20 cellular contexts compared by ENCODE assay signal in the genomic region with DNA sequence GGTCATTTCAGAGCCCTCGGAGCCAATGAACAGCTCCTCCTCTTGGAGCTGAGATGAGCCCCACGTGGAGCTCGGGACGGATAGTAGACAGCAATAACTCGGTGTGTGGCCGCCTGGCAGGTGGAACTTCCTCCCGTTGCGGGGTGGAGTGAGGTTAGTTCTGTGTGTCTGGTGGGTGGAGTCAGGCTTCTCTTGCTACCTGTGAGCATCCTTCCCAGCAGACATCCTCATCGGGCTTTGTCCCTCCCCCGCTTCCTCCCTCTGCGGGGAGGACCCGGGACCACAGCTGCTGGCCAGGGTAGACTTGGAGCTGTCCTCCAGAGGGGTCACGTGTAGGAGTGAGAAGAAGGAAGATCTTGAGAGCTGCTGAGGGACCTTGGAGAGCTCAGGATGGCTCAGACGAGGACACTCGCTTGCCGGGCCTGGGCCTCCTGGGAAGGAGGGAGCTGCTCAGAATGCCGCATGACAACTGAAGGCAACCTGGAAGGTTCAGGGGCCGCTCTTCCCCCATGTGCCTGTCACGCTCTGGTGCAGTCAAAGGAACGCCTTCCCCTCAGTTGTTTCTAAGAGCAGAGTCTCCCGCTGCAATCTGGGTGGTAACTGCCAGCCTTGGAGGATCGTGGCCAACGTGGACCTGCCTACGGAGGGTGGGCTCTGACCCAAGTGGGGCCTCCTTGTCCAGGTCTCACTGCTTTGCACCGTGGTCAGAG. TPM values are rescaled to one million over a fixed set of nuclear protein-coding genes. Genes with fewer than 3 reads are reported as not detected.
DNase-seq lines count a peak whose midpoint lies in the region; ATAC-seq, FAIRE-seq and TF ChIP-seq lines count a peak whose summit lies in the region.
"Had no signal": no experiment of that assay in that cellular context is flagged by ENCODE, and none has a peak within 500 bp of the region (broad histone marks: within the 10 kb centered on the region; RNA-seq: fewer than 3 reads in every experiment).

No MANE protein-coding gene starts in this region.

- peak overlapping the region in 1 of 2 experiments; percentile 60; a peak in 2 of 4 replicates for H3K9ac ChIP-seq in K562 (ENCODE audit: insufficient read depth in 1 of 2, low read depth in 2 of 2, low read length in 2 of 2)

- H3K27ac ChIP-seq in K562 (ENCODE audit: extremely low read depth, low read depth, low read length) = no peak overlapping the region
- H3K27ac ChIP-seq: ascending aorta, SJSA1, tibial artery had no signal

- intact Hi-C loops in K562 (cut with micrococcal nuclease) = loop anchor here (5.0 kb wide), 1 partner anchor 199 kb away; a partner anchor contains a TSS

- H3K79me2 ChIP-seq in K562 (ENCODE audit: control insufficient read depth, insufficient read depth, low read length) = no peaks in the 10 kb centered on the region

- ATAC-seq in activated naive CD4-positive, alpha-beta T cell treated with anti-CD3 and anti-CD28 coated beads, Interleukin-2, amount 50 U/mL, for 72 hours = peak in 1 of 2 donors; percentile 19
- ATAC-seq in K562 = no peak
- ATAC-seq in stimulated activated effector memory CD8-positive, alpha-beta T cell treated with anti-CD3 and anti-CD28 coated beads, Interleukin-12 subunit alpha, Interleukin-12 subunit beta, amount 100 ng/mL, for 72 hours = no peak

- H3K36me3 ChIP-seq in K562 (ENCODE audit: control insufficient read depth, insufficient read depth, low read length) = peaks cover 8% of the 10 kb centered on the region; the same call in 1 of the 3 replicates
- H3K36me3 ChIP-seq in H7 (replicated peaks; ENCODE audit: control insufficient read depth, insufficient read depth, low read length) = peaks cover 13% of the 10 kb centered on the region
- H3K36me3 ChIP-seq: ovary had no signal

- no peaks in the 10 kb centered on the region for H3K9me1 ChIP-seq in K562 (ENCODE audit: control insufficient read depth, insufficient read depth, low read length)

- H3K4me3 ChIP-seq in K562 = no peak overlapping the region
- no peak overlapping the region for H3K4me3 ChIP-seq in H7 (ENCODE audit: insufficient read depth, low read depth, low read length)
- H3K4me3 ChIP-seq: ascending aorta, ovary, SJSA1, tibial artery had no signal

- TF ChIP-seq POLR2A in K562 (conservative IDR thresholded peaks at IDR 0.05) = no peak

- peaks cover 26% of the 10 kb centered on the region for H3K4me1 Mint-ChIP-seq in stimulated activated effector memory CD8-positive, alpha-beta T cell treated with anti-CD3 and anti-CD28 coated beads, Interleukin-12 subunit alpha, Interleukin-12 subunit beta, amount 100 ng/mL, for 72 hours

- BruUV-seq in K562 (replicated peaks; lab: Mats Ljungman, UMichigan) = no TSS peak

- no peak overlapping the region for H3K4me3 Mint-ChIP-seq in stimulated activated effector memory CD8-positive, alpha-beta T cell treated with anti-CD3 and anti-CD28 coated beads, Interleukin-12 subunit alpha, Interleukin-12 subunit beta, amount 100 ng/mL, for 72 hours

- no peak for TF ChIP-seq EP300 in K562 (IDR thresholded peaks at IDR 0.05; ENCODE audit: low read length)

- H3K27me3 ChIP-seq in K562 (ENCODE audit: control insufficient read depth in 2 of 2, insufficient read depth in 2 of 2, low read length in 2 of 2) (peaks cover 0 to 4% of the 10 kb centered on the region in 2 experiments; a peak in 1 of 5 replicates), H7 (ENCODE audit: control insufficient read depth, insufficient read depth, low read length) (0 out of 2 replicates have a peak, but pooled peaks cover 1% of the 10 kb centered on the region)
- H3K27me3 ChIP-seq: ascending aorta, ovary, SJSA1, tibial artery had no signal

- H3K27ac Mint-ChIP-seq in activated naive CD4-positive, alpha-beta T cell treated with anti-CD3 and anti-CD28 coated beads, Interleukin-2, amount 50 U/mL, for 72 hours = peak overlapping the region; percentile 40 to 44
- peak overlapping the region; percentile 70 for H3K27ac Mint-ChIP-seq in stimulated activated effector memory CD8-positive, alpha-beta T cell treated with anti-CD3 and anti-CD28 coated beads, Interleukin-12 subunit alpha, Interleukin-12 subunit beta, amount 100 ng/mL, for 72 hours

- no peak for TF ChIP-seq CTCF in K562 (IDR thresholded peaks at IDR 0.05 in 2 of 3, conservative IDR thresholded peaks at IDR 0.05 in 1 of 3; ENCODE audit: insufficient read depth in 2 of 3, low read depth in 1 of 3, low read length in 3 of 3)

- 65% methylated on average over 20 of the region's 25 CpGs for WGBS in K562 (ENCODE audit: insufficient coverage, low coverage, missing lambda C conversion rate)

- no peaks in the 10 kb centered on the region for H3K36me3 Mint-ChIP-seq in activated naive CD4-positive, alpha-beta T cell treated with anti-CD3 and anti-CD28 coated beads, Interleukin-2, amount 50 U/mL, for 72 hours
- peaks cover 14% of the 10 kb centered on the region for H3K36me3 Mint-ChIP-seq in stimulated activated effector memory CD8-positive, alpha-beta T cell treated with anti-CD3 and anti-CD28 coated beads, Interleukin-12 subunit alpha, Interleukin-12 subunit beta, amount 100 ng/mL, for 72 hours

- H3K4me1 ChIP-seq in K562 (replicated peaks in 1 of 2; ENCODE audit: control insufficient read depth in 2 of 2, insufficient read depth in 2 of 2, low read length in 2 of 2) = peaks cover 22 to 63% of the 10 kb centered on the region in 2 experiments; a peak in 4 of 5 replicates
- H3K4me1 ChIP-seq: ascending aorta, tibial artery had no signal

- H3K4me2 ChIP-seq in K562 (ENCODE audit: insufficient read depth, low read length) = no peak overlapping the region

- FAIRE-seq in K562 (lab: Jason Lieb, UNC) = no peak
- FAIRE-seq: colon had no signal

- POLR2A ChIA-PET in K562 (lab: Yijun Ruan, JAX) = interaction anchor here (0.6 to 1.5 kb wide), 6 partner anchors 15 to 198 kb away, joined by 3 to 5 read pairs (median 3); a partner anchor contains a TSS

- CTCF ChIA-PET in K562 (lab: Yijun Ruan, JAX; ENCODE audit: low intra/inter-chr PET ratio) = no interaction called here

- no peak overlapping the region for H2AFZ ChIP-seq in K562 (ENCODE audit: low read depth, low read length)

- H3K9me3 Mint-ChIP-seq in activated naive CD4-positive, alpha-beta T cell treated with anti-CD3 and anti-CD28 coated beads, Interleukin-2, amount 50 U/mL, for 72 hours = no peaks in the 10 kb centered on the region
- H3K9me3 Mint-ChIP-seq in stimulated activated effector memory CD8-positive, alpha-beta T cell treated with anti-CD3 and anti-CD28 coated beads, Interleukin-12 subunit alpha, Interleukin-12 subunit beta, amount 100 ng/mL, for 72 hours = no peaks in the 10 kb centered on the region

- H4K20me1 ChIP-seq in K562 (replicated peaks; ENCODE audit: control insufficient read depth, insufficient read depth, low read length) = peaks cover 4% of the 10 kb centered on the region

- no peaks in the 10 kb centered on the region for H3K9me3 ChIP-seq in K562 (replicated peaks; ENCODE audit: control insufficient read depth, insufficient read depth, low read depth, low read length)
- H3K9me3 ChIP-seq: ascending aorta, ovary, SJSA1, tibial artery had no signal

- in situ Hi-C loops in K562 (cut with MboI) = no loop called here

- no peak for TF ChIP-seq RAD21 in K562 (CRISPR knock-in tag; conservative IDR thresholded peaks at IDR 0.05 in 1 of 2, IDR thresholded peaks at IDR 0.05 in 1 of 2)

- DNase-seq in activated naive CD4-positive, alpha-beta T cell treated with anti-CD3 and anti-CD28 coated beads, Interleukin-2, amount 50 U/mL, for 72 hours (ENCODE audit: low spot score in 2 of 2) = no peak
- no peak for DNase-seq in activated naive CD4-positive, alpha-beta T cell (lab: John Stamatoyannopoulos, UW)
- DNase-seq in NCI-H510A (lab: John Stamatoyannopoulos, UW) = peak; percentile 75
- DNase-seq in K562 (ENCODE audit: extremely low read depth in 1 of 4, low spot score in 3 of 4) = peak in 2 of 4 experiments; percentile 33
- no peak for DNase-seq in stimulated activated effector memory CD8-positive, alpha-beta T cell treated with anti-CD3 and anti-CD28 coated beads, Interleukin-12 subunit alpha, Interleukin-12 subunit beta, amount 100 ng/mL, for 72 hours (ENCODE audit: low spot score in 2 of 2)
- no peak for DNase-seq in NOMO-1 (lab: John Stamatoyannopoulos, UW; ENCODE audit: unreplicated experiment in 2 of 2)
- no peak for DNase-seq in H7
- DNase-seq in NCI-H446 treated with DMSO at 0.1 percent for 48 hours (lab: John Stamatoyannopoulos, UW) = no peak
- DNase-seq: GDM1; hypothalamus; NCI-H1694 treated with DMSO at 0.1 percent for 48 hours; NCI-H524; ovary; stimulated activated CD4-positive, alpha-beta T cell treated with anti-CD3 and anti-CD28 coated beads, Interleukin-2, amount 100 ng/mL, for 48 hours; stimulated activated CD8-positive, alpha-beta memory T cell treated with anti-CD3 and anti-CD28 coated beads, Interleukin-4, amount 100 ng/mL, for 48 hours; T1000; tibial artery had no signal

RNA-seq across cellular contexts. Expression of a gene that starts 5.7 kb away (rescaled TPM):
- 1 to 10 TPM in 1 of 2 donors, under 1 TPM in 1; 0.48 to 1.6 TPM for total RNA-seq in activated naive CD4-positive, alpha-beta T cell treated with anti-CD3 and anti-CD28 coated beads, Interleukin-2, amount 50 U/mL, for 72 hours
- 0.37 and 1.5 TPM in 2 replicates for total RNA-seq in K562 (2011; cell fraction: chromatin; rRNA removed; ENCODE audit: low replicate concordance)
- total RNA-seq in K562 (2011; cell fraction: nucleolus; rRNA removed) = 0.53 and 1.0 TPM in 2 replicates
- total RNA-seq in K562 (2011; cell fraction: nucleoplasm; rRNA removed) = 0.23 and 0.51 TPM in 2 replicates
- total RNA-seq in K562 (2014; rRNA removed) = 0.12 TPM in 1 of 2 replicates, not detected in the other
- 0.04 TPM in 1 of 2 replicates, not detected in the other for total RNA-seq in K562 (2014; rRNA removed; fragmentation: Illumina TruSeq; extraction: Trizol)
- 0.07 TPM in 1 of 2 replicates, not detected in the other for total RNA-seq in K562 (2015; rRNA removed; fragmentation: Illumina TruSeq; extraction: Trizol)
- 0.09 TPM in 1 of 2 replicates, not detected in the other for total RNA-seq in K562 (2021)
- polyA plus RNA-seq in K562 (2011; rRNA removed) = not detected in 2 replicates
- polyA plus RNA-seq in K562 (2011; cell fraction: cytosol; rRNA removed) = 0.01 and 0.09 TPM in 2 replicates
- 0.27 and 0.28 TPM in 2 replicates for polyA plus RNA-seq in K562 (2011; cell fraction: nucleus; rRNA removed)
- 0.05 and 0.29 TPM in 2 replicates for polyA plus RNA-seq in K562 (2012)
- not detected in 2 replicates for polyA plus RNA-seq in K562 (2014; fragmentation: Illumina TruSeq; extraction: Trizol)
- polyA plus RNA-seq in K562 (2014; fragmentation: Nextera tagmentation; extraction: Ambion mirVana) = not detected
- not detected in 2 replicates for polyA plus RNA-seq in K562 (2014; rRNA removed)
- not detected in 2 replicates for polyA minus RNA-seq in K562 (2011; rRNA and poly(A)+ RNA removed)
- polyA minus RNA-seq in K562 (2011; cell fraction: cytosol; rRNA and poly(A)+ RNA removed) = not detected in 2 replicates
- 0.27 and 0.56 TPM in 2 replicates for polyA minus RNA-seq in K562 (2011; cell fraction: nucleus; rRNA and poly(A)+ RNA removed)
- total RNA-seq in H7 (2014; rRNA removed; shearing (Covaris generic)) = 0.07 and 0.24 TPM in 2 replicates
- total RNA-seq: ascending aorta had no signal

RNA-seq across cellular contexts. Expression of a gene that starts 49.6 kb away (rescaled TPM):
- total RNA-seq in activated naive CD4-positive, alpha-beta T cell treated with anti-CD3 and anti-CD28 coated beads, Interleukin-2, amount 50 U/mL, for 72 hours = 10 to 100 TPM in 1 of 2 donors, 1 to 10 TPM in 1; 5.3 to 15.6 TPM
- 25.8 and 36.7 TPM in 2 replicates for total RNA-seq in K562 (2011; cell fraction: chromatin; rRNA removed; ENCODE audit: low replicate concordance)
- 16.2 and 16.6 TPM in 2 replicates for total RNA-seq in K562 (2011; cell fraction: nucleolus; rRNA removed)
- 13.2 and 16.0 TPM in 2 replicates for total RNA-seq in K562 (2011; cell fraction: nucleoplasm; rRNA removed)
- 3.6 and 4.7 TPM in 2 replicates for total RNA-seq in K562 (2014; rRNA removed)
- total RNA-seq in K562 (2014; rRNA removed; fragmentation: Illumina TruSeq; extraction: Trizol) = 5.7 and 6.4 TPM in 2 replicates
- 6.3 and 6.4 TPM in 2 replicates for total RNA-seq in K562 (2015; rRNA removed; fragmentation: Illumina TruSeq; extraction: Trizol)
- 6.8 and 8.8 TPM in 2 replicates for total RNA-seq in K562 (2021)
- polyA plus RNA-seq in K562 (2011; rRNA removed) = 4.3 and 5.8 TPM in 2 replicates
- polyA plus RNA-seq in K562 (2011; cell fraction: cytosol; rRNA removed) = 2.0 and 3.4 TPM in 2 replicates
- polyA plus RNA-seq in K562 (2011; cell fraction: nucleus; rRNA removed) = 14.7 and 18.5 TPM in 2 replicates
- polyA plus RNA-seq in K562 (2012) = 8.1 and 12.4 TPM in 2 replicates
- polyA plus RNA-seq in K562 (2014; fragmentation: Illumina TruSeq; extraction: Trizol) = 5.5 and 6.4 TPM in 2 replicates
- under 1 TPM; 0.30 to 0.42 TPM for polyA plus RNA-seq in K562 (2014; fragmentation: Nextera tagmentation; extraction: Ambion mirVana)
- polyA plus RNA-seq in K562 (2014; rRNA removed) = 4.2 and 5.1 TPM in 2 replicates
- 4.5 and 5.3 TPM in 2 replicates for polyA minus RNA-seq in K562 (2011; rRNA and poly(A)+ RNA removed)
- polyA minus RNA-seq in K562 (2011; cell fraction: cytosol; rRNA and poly(A)+ RNA removed) = 6.0 and 15.5 TPM in 2 replicates
- 16.2 and 16.4 TPM in 2 replicates for polyA minus RNA-seq in K562 (2011; cell fraction: nucleus; rRNA and poly(A)+ RNA removed)
- total RNA-seq in H7 (2014; rRNA removed; shearing (Covaris generic)) = 18.7 and 19.7 TPM in 2 replicates
